ENCODE assay signal across 16 cellular contexts in the genomic region with DNA sequence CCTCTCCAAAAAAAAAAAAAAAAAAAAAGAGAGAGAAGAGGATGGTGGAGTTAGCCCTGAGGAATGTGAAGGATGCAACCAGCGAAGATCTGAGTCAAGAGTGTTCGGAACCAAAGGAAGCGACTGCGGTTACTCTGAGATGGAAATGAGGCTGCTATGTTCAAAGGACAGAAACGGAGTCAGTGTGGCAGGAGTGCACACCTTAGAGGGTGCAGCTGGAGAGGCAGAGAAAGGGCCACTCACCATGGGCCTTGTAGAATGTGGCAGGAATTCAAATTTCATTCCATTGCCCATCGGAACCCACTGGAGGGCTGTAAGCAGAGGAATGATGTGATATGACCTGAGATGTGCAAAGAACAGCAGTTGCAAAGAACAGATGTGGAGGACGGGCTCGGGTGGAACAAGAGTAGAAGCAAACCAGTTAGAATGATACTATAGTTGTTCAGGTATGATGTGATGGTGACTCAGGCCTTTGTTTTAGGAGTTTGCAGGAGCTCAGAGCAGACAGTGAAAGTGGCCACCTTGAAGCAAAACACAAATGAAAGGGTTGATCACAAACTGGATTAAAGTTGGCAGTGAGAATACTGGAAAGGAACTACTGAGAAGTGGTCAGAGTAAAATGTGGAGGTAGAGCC. TPM values are rescaled to one million over a fixed set of nuclear protein-coding genes. Genes with fewer than 3 reads are reported as not detected.
DNase-seq lines count a peak whose midpoint lies in the region; ATAC-seq, FAIRE-seq and TF ChIP-seq lines count a peak whose summit lies in the region.
"Had no signal": no experiment of that assay in that cellular context is flagged by ENCODE, and none has a peak within 500 bp of the region (broad histone marks: within the 10 kb centered on the region; RNA-seq: fewer than 3 reads in every experiment).

No MANE protein-coding gene starts in this region.

- no peak overlapping the region for H3K4me3 ChIP-seq in breast epithelium
- no peak overlapping the region for H3K4me3 ChIP-seq in bronchial epithelial cell (ENCODE audit: low read depth, low read length)
- H3K4me3 ChIP-seq: ovary had no signal

- H3K27me3 ChIP-seq in breast epithelium (no peaks in the 10 kb centered on the region), bronchial epithelial cell (ENCODE audit: control insufficient read depth, insufficient read depth, low read length) (no peaks in the 10 kb centered on the region)
- H3K27me3 ChIP-seq: ovary had no signal

- no peak overlapping the region for H3K27ac ChIP-seq in breast epithelium
- H3K27ac ChIP-seq: ovary had no signal

- H3K36me3 Mint-ChIP-seq in MCF 10A (ENCODE audit: insufficient read depth, unreplicated experiment), result peaks cover 23% of the 10 kb centered on the region
- H3K36me3 Mint-ChIP-seq in T-cell, result peaks cover 24% of the 10 kb centered on the region

- H3K36me3 ChIP-seq in breast epithelium (no peaks in the 10 kb centered on the region), bronchial epithelial cell (ENCODE audit: control insufficient read depth, insufficient read depth, low read length) (peaks cover 1% of the 10 kb centered on the region)
- H3K36me3 ChIP-seq: ovary had no signal

- DNase-seq in MCF 10A (ENCODE audit: unreplicated experiment), result peak; percentile 55
- no peak for DNase-seq in breast epithelium (ENCODE audit: low spot score in 2 of 2)
- no peak for DNase-seq in T-cell
- peak; percentile 77 for DNase-seq in bronchial epithelial cell (ENCODE audit: low read depth)
- DNase-seq in stimulated activated naive CD8-positive, alpha-beta T cell treated with anti-CD3 and anti-CD28 coated beads, Interleukin-15, amount 100 ng/mL, for 72 hours, result no peak
- DNase-seq in stimulated activated CD8-positive, alpha-beta memory T cell treated with anti-CD3 and anti-CD28 coated beads, Interleukin-4, amount 100 ng/mL, for 48 hours, result no peak
- DNase-seq in NOMO-1 treated with dmso at 0.1 percent for 144 hours (lab: John Stamatoyannopoulos, UW; ENCODE audit: unreplicated experiment), result no peak
- DNase-seq in activated CD4-positive, alpha-beta T cell treated with anti-CD3 and anti-CD28 coated beads, Interleukin-2, amount 50 U/mL, for 1 hour, result no peak
- DNase-seq: DMS153, glutamatergic neuron, NCI-H1694, NCI-H524, ovary had no signal

- H3K4me3 Mint-ChIP-seq in MCF 10A (ENCODE audit: unreplicated experiment) (peak overlapping the region; percentile 51), T-cell (peak overlapping the region in 1 of 3 donors; percentile 54)
- peak overlapping the region; percentile 14 to 29 for H3K4me3 Mint-ChIP-seq in stimulated activated naive CD8-positive, alpha-beta T cell treated with anti-CD3 and anti-CD28 coated beads, Interleukin-15, amount 100 ng/mL, for 72 hours
- H3K4me3 Mint-ChIP-seq: mesothelial cell of epicardium; T-helper 1 cell treated with Interleukin-12 subunit alpha and Interleukin-12 subunit beta and Interleukin-4 antibody, amounts not matched to agents 30 μg/mL and 1 μg/mL, for 36 hours had no signal

- H3K9me3 Mint-ChIP-seq in MCF 10A (ENCODE audit: unreplicated experiment) (no peaks in the 10 kb centered on the region), T-cell (no peaks in the 10 kb centered on the region)
- H3K9me3 Mint-ChIP-seq in stimulated activated naive CD8-positive, alpha-beta T cell treated with anti-CD3 and anti-CD28 coated beads, Interleukin-15, amount 100 ng/mL, for 72 hours, result no peaks in the 10 kb centered on the region
- H3K9me3 Mint-ChIP-seq: mesothelial cell of epicardium; T-helper 1 cell treated with Interleukin-12 subunit alpha and Interleukin-12 subunit beta and Interleukin-4 antibody, amounts not matched to agents 30 μg/mL and 1 μg/mL, for 36 hours had no signal

- no peak for FAIRE-seq in bronchial epithelial cell (lab: Jason Lieb, UNC)
- FAIRE-seq: islet of Langerhans had no signal

- POLR2A ChIA-PET in MCF 10A (lab: Yijun Ruan, JAX), result interaction anchor here (1.0 to 18.1 kb wide), 6 partner anchors 8 to 219 kb away, joined by 3 to 553 read pairs (median 32); a partner anchor contains a TSS
- POLR2A ChIA-PET in T-cell (lab: Charles Lee), result no interaction called here

- CTCF ChIA-PET in MCF 10A (lab: Yijun Ruan, JAX) (interaction anchor here (3.7 to 34.0 kb wide), 2 partner anchors 8 to 11 kb away, joined by 19 to 536 read pairs; no protein-coding TSS in a partner anchor), T-cell (lab: Charles Lee) (interaction anchor here in 1 of 2 donors (0.6 to 1.3 kb wide), 2 partner anchors 10 to 12 kb away, joined by 3 to 4 read pairs; no protein-coding TSS in a partner anchor)

- intact Hi-C loops in MCF 10A (cut with micrococcal nuclease), result no loop called here
- intact Hi-C loops in breast epithelium (cut with DNase I; ENCODE audit: low total_unique reads), result no loop called here

- TF ChIP-seq CTCF in MCF 10A (IDR thresholded peaks at IDR 0.05; ENCODE audit: unreplicated experiment) (no peak), breast epithelium (IDR thresholded peaks at IDR 0.05) (no peak), bronchial epithelial cell (IDR thresholded peaks at IDR 0.05; ENCODE audit: insufficient read depth, low read length, severe bottlenecking) (no peak)

- peak; percentile 40 to 84 (median 76) for ATAC-seq in T-cell (replicated peaks in 1 of 4)
- ATAC-seq in stimulated activated naive CD8-positive, alpha-beta T cell treated with anti-CD3 and anti-CD28 coated beads, Interleukin-15, amount 100 ng/mL, for 72 hours, result peak; percentile 66

- no peak for TF ChIP-seq POLR2A in breast epithelium (IDR thresholded peaks at IDR 0.05)

- H3K4me1 Mint-ChIP-seq in MCF 10A (ENCODE audit: insufficient read depth, unreplicated experiment), result peaks cover 57% of the 10 kb centered on the region
- peaks cover 79 to 80% (median 80%) of the 10 kb centered on the region in 3 donors for H3K4me1 Mint-ChIP-seq in T-cell
- peaks cover 75% of the 10 kb centered on the region for H3K4me1 Mint-ChIP-seq in stimulated activated naive CD8-positive, alpha-beta T cell treated with anti-CD3 and anti-CD28 coated beads, Interleukin-15, amount 100 ng/mL, for 72 hours

- H3K27me3 Mint-ChIP-seq in MCF 10A (ENCODE audit: insufficient read depth, unreplicated experiment) (no peaks in the 10 kb centered on the region), T-cell (no peaks in the 10 kb centered on the region)
- no peaks in the 10 kb centered on the region for H3K27me3 Mint-ChIP-seq in stimulated activated naive CD8-positive, alpha-beta T cell treated with anti-CD3 and anti-CD28 coated beads, Interleukin-15, amount 100 ng/mL, for 72 hours

- no peaks in the 10 kb centered on the region for H3K9me3 ChIP-seq in breast epithelium
- H3K9me3 ChIP-seq: ovary had no signal

- no TSS peak for BruUV-seq in MCF 10A (replicated peaks; lab: Mats Ljungman, UMichigan)

- peak overlapping the region; percentile 4 for H3K27ac Mint-ChIP-seq in MCF 10A (ENCODE audit: low read depth, unreplicated experiment)
- H3K27ac Mint-ChIP-seq in T-cell, result peak overlapping the region; percentile 66 to 74
- H3K27ac Mint-ChIP-seq in stimulated activated naive CD8-positive, alpha-beta T cell treated with anti-CD3 and anti-CD28 coated beads, Interleukin-15, amount 100 ng/mL, for 72 hours, result no peak overlapping the region
- H3K27ac Mint-ChIP-seq: mesothelial cell of epicardium; T-helper 1 cell treated with Interleukin-12 subunit alpha and Interleukin-12 subunit beta and Interleukin-4 antibody, amounts not matched to agents 30 μg/mL and 1 μg/mL, for 36 hours had no signal

- H3K4me1 ChIP-seq in breast epithelium, result peaks cover 0 to 3% of the 10 kb centered on the region in 2 donors

RNA-seq across cellular contexts. Expression of a gene that starts 22.6 kb away (rescaled TPM):
- total RNA-seq in MCF 10A (2022) (315 and 323 TPM in 2 replicates), breast epithelium (10 to 100 TPM; 45.9 to 99.5 (median 93.1) TPM), T-cell (100 to 1,000 TPM in 2 of 5 donors, 10 to 100 TPM in 3; 50.7 to 188 (median 80.9) TPM), bronchial epithelial cell (191 and 390 TPM in 2 replicates)

Comparison
In these comparisons a context has a peak if more than half of its experiments do, and no peak if none do; other contexts are left out.
1. DNase-seq: peak in MCF 10A (single experiment) and bronchial epithelial cell (single experiment); none in breast epithelium (0 of 2), T-cell (0 of 34), stimulated activated naive CD8-positive, alpha-beta T cell treated with anti-CD3 and anti-CD28 coated beads, Interleukin-15, amount 100 ng/mL, for 72 hours (0 of 2), stimulated activated CD8-positive, alpha-beta memory T cell treated with anti-CD3 and anti-CD28 coated beads, Interleukin-4, amount 100 ng/mL, for 48 hours (single experiment), NOMO-1 treated with dmso at 0.1 percent for 144 hours (single experiment) and activated CD4-positive, alpha-beta T cell treated with anti-CD3 and anti-CD28 coated beads, Interleukin-2, amount 50 U/mL, for 1 hour (single experiment).
2. H3K27ac Mint-ChIP-seq: peak in MCF 10A (single experiment) and T-cell (2 of 2); none in stimulated activated naive CD8-positive, alpha-beta T cell treated with anti-CD3 and anti-CD28 coated beads, Interleukin-15, amount 100 ng/mL, for 72 hours (0 of 2).